Comparison of ENCODE assay signal across 7 cellular contexts in the genomic region with DNA sequence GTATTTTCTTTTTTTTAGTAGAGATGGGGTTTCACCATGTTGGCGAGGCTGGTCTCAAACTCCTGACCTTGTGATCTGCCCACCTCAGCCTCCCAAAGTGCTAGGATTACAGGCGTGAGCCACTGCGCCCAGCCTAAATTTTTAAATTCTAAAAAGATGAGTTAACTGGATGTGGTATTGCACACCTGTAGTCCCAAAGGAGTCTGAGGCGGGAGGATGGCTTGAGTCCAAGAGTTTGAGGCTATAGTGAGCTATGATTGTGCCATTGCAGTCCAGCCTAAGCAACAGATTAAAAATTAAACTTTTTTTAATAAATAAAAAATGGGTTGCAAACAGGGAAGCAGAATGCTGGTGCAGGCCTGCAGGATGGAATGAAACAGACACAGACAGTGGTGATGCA.
DNase-seq lines count a peak whose midpoint lies in the region; ATAC-seq, FAIRE-seq and TF ChIP-seq lines count a peak whose summit lies in the region.
"Not testable (repeated sequence)": the region's sequence is repeated elsewhere in the genome, so short reads cannot be mapped to it uniquely, and the experiment has no call there.

No MANE protein-coding gene starts in this region.

- ATAC-seq in psoas muscle: not testable (repeated sequence)

- peaks cover 0 to 27% (median 7%) of the 10 kb centered on the region in 4 donors for H3K36me3 ChIP-seq in esophagus muscularis mucosa
- H3K36me3 ChIP-seq in left ventricle myocardium inferior: peaks cover 28% of the 10 kb centered on the region
- H3K36me3 ChIP-seq in muscle layer of colon (ENCODE audit: insufficient read depth, low read length): not testable (repeated sequence)
- H3K36me3 ChIP-seq in psoas muscle (ENCODE audit: insufficient read depth in 1 of 2, low read depth in 1 of 2): peaks cover 0 to 33% of the 10 kb centered on the region in 2 donors
- peaks cover 0 to 24% (median 19%) of the 10 kb centered on the region in 3 donors for H3K36me3 ChIP-seq in tibial artery

- not testable (repeated sequence) for TF ChIP-seq EP300 in esophagus muscularis mucosa (IDR thresholded peaks at IDR 0.05)

- H3K9ac ChIP-seq in muscle layer of colon (ENCODE audit: low read length): not testable (repeated sequence)

- not testable (repeated sequence) for TF ChIP-seq CTCF in CD14-positive monocyte (IDR thresholded peaks at IDR 0.05); esophagus muscularis mucosa (IDR thresholded peaks at IDR 0.05); left ventricle myocardium inferior (IDR thresholded peaks at IDR 0.05; ENCODE audit: borderline replicate concordance); psoas muscle (IDR thresholded peaks at IDR 0.05); tibial artery (IDR thresholded peaks at IDR 0.05)

- not testable (repeated sequence) for DNase-seq in CD14-positive monocyte (ENCODE audit: low spot score); RCC 7860 (ENCODE audit: low spot score); esophagus muscularis mucosa (ENCODE audit: extremely low spot score); left ventricle myocardium inferior; psoas muscle; tibial artery

- not testable (repeated sequence) for TF ChIP-seq POLR2A in esophagus muscularis mucosa (IDR thresholded peaks at IDR 0.05; ENCODE audit: low read depth)

- WGBS in esophagus muscularis mucosa: 86% methylated on average over 4 of the region's 4 CpGs
- WGBS in psoas muscle, 3 donors: 91 to 95% (median 92%) methylated on average over 4 of the region's 4 CpGs

- H3K27me3 ChIP-seq in esophagus muscularis mucosa; left ventricle myocardium inferior (ENCODE audit: low read depth); muscle layer of colon (ENCODE audit: control insufficient read depth in 1 of 2, insufficient read depth in 2 of 2, low read length in 2 of 2); psoas muscle (ENCODE audit: insufficient read depth in 3 of 3, low read length in 2 of 3); tibial artery: not testable (repeated sequence)

- peaks cover 23% of the 10 kb centered on the region for H3K4me1 Mint-ChIP-seq in CD14-positive monocyte

- not testable (repeated sequence) for H3K27me3 Mint-ChIP-seq in CD14-positive monocyte (ENCODE audit: low read depth in 3 of 3)

- H3K4me3 ChIP-seq in esophagus muscularis mucosa: peak overlapping the region in 1 of 4 donors; percentile 7
- H3K4me3 ChIP-seq in left ventricle myocardium inferior; muscle layer of colon (ENCODE audit: low read depth in 1 of 2, low read length in 2 of 2); psoas muscle; tibial artery: not testable (repeated sequence)

- peaks cover 22 to 31% (median 28%) of the 10 kb centered on the region in 7 donors for H3K9me3 Mint-ChIP-seq in CD14-positive monocyte

- H3K27ac Mint-ChIP-seq in CD14-positive monocyte: peak overlapping the region in 6 of 7 donors; percentile 86 to 99 (median 94)

- H3K27ac ChIP-seq in esophagus muscularis mucosa (replicated peaks in 1 of 4) (peak overlapping the region in 3 of 4 donors; percentile 44 to 66 (median 57)), left ventricle myocardium inferior (replicated peaks) (peak overlapping the region; percentile 70), muscle layer of colon (ENCODE audit: low read depth, low read length) (peak overlapping the region; percentile 3), psoas muscle (peak overlapping the region; percentile 36), tibial artery (peak overlapping the region; percentile 59 to 66)

- intact Hi-C loops in CD14-positive monocyte (cut with micrococcal nuclease); left ventricle myocardium inferior (cut with micrococcal nuclease); psoas muscle (cut with DNase I); tibial artery (cut with DNase I; ENCODE audit: low total_unique reads): not testable (repeated sequence)
- intact Hi-C loops in esophagus muscularis mucosa (cut with DNase I): loop anchor here (5.0 kb wide), 1 partner anchor 33 kb away; no protein-coding TSS in a partner anchor

- peaks cover 0 to 21% (median 16%) of the 10 kb centered on the region in 4 donors for H3K4me1 ChIP-seq in esophagus muscularis mucosa
- H3K4me1 ChIP-seq in left ventricle myocardium inferior: peaks cover 30% of the 10 kb centered on the region
- H3K4me1 ChIP-seq in muscle layer of colon (ENCODE audit: insufficient read depth, low read length); psoas muscle: not testable (repeated sequence)
- peaks cover 5 to 21% (median 10%) of the 10 kb centered on the region in 4 donors for H3K4me1 ChIP-seq in tibial artery

- peak; percentile 56 for FAIRE-seq in RCC 7860 (lab: Jason Lieb, UNC)

- peak overlapping the region in 1 of 2 donors; percentile 95 for H3K4me3 Mint-ChIP-seq in CD14-positive monocyte

- H3K9me3 ChIP-seq in esophagus muscularis mucosa; left ventricle myocardium inferior (replicated peaks); muscle layer of colon (ENCODE audit: low read length); psoas muscle; tibial artery: not testable (repeated sequence)

- peaks cover 42 to 64% of the 10 kb centered on the region in 2 donors for H3K36me3 Mint-ChIP-seq in CD14-positive monocyte

Comparison
In these comparisons a context has a peak if more than half of its experiments do, and no peak if none do; other contexts are left out.
1. H3K27ac ChIP-seq: peak in every context shown above with its lines; median percentile 70 in left ventricle myocardium inferior; 62 in tibial artery; 57 in esophagus muscularis mucosa; 36 in psoas muscle; 3 in muscle layer of colon.